In genomic region chr19:45125975-45126493, GRCh38 we compare ENCODE assay signal across 8 cellular contexts. TPM values are rescaled to one million over a fixed set of nuclear protein-coding genes. Genes with fewer than 3 reads are reported as not detected.
A peak's percentile ranks its signal among the peaks of the same experiment; 100 is the strongest.
DNase-seq lines count a peak whose midpoint lies in the region; ATAC-seq and TF ChIP-seq lines count a peak whose summit lies in the region.

No MANE protein-coding gene starts in this region.

- H3K4me3 ChIP-seq in DOHH2 (ENCODE audit: low read length) (no peak overlapping the region), RWPE2 (ENCODE audit: severe bottlenecking) (no peak overlapping the region), left ventricle myocardium inferior (no peak overlapping the region)

- DNase-seq in HK-2 (ENCODE audit: unreplicated experiment) (peak; percentile 77), RWPE2 (ENCODE audit: low spot score) (no peak), left ventricle myocardium inferior (peak; percentile 31), posterior vena cava (ENCODE audit: low spot score) (no peak)
- DNase-seq in activated naive CD4-positive, alpha-beta T cell treated with Interleukin-2 at 50 U/mL for 16 hours, result peak; percentile 68
- peak; percentile 52 to 72 (median 57) for DNase-seq in stimulated activated CD4-positive, alpha-beta T cell treated with anti-CD3 and anti-CD28 coated beads, Interleukin-12 subunit alpha, Interleukin-12 subunit beta, amount 100 ng/mL, for 48 hours (ENCODE audit: low read depth in 2 of 3, low spot score in 1 of 3)

- H3K4me1 ChIP-seq in DOHH2 (ENCODE audit: control insufficient read depth, low read length), result peaks cover 20% of the 10 kb centered on the region
- no peaks in the 10 kb centered on the region for H3K4me1 ChIP-seq in RWPE2 (ENCODE audit: insufficient read depth, poor library complexity, severe bottlenecking)
- peaks cover 5% of the 10 kb centered on the region for H3K4me1 ChIP-seq in left ventricle myocardium inferior

- H3K9me2 ChIP-seq in DOHH2 (replicated peaks; ENCODE audit: control insufficient read depth, low read length), result no peaks in the 10 kb centered on the region

- H3K9me3 ChIP-seq in DOHH2 (ENCODE audit: control insufficient read depth, insufficient read depth, low read length) (no peaks in the 10 kb centered on the region), RWPE2 (ENCODE audit: severe bottlenecking) (no peaks in the 10 kb centered on the region), left ventricle myocardium inferior (replicated peaks) (no peaks in the 10 kb centered on the region)

- H3K4me2 ChIP-seq in DOHH2 (ENCODE audit: low read length), result no peak overlapping the region

- ATAC-seq in RWPE2 (ENCODE audit: low read depth) (peak; percentile 65; the same call in 2 of the 3 replicates), GM21515 (IDR thresholded peaks at IDR 0.05; ENCODE audit: unreplicated experiment) (no peak)

- H3K79me2 ChIP-seq in DOHH2 (ENCODE audit: control insufficient read depth, low read length), result peaks cover 88% of the 10 kb centered on the region

- peaks cover 16% of the 10 kb centered on the region for H4K20me1 ChIP-seq in DOHH2 (ENCODE audit: control insufficient read depth, insufficient read depth, low read depth, low read length)

- H3K27me3 ChIP-seq in DOHH2 (ENCODE audit: control insufficient read depth, low read length) (no peaks in the 10 kb centered on the region), RWPE2 (ENCODE audit: insufficient read depth, poor library complexity, severe bottlenecking) (no peaks in the 10 kb centered on the region), left ventricle myocardium inferior (ENCODE audit: low read depth) (no peaks in the 10 kb centered on the region)

- peaks cover 4% of the 10 kb centered on the region; the same call in 1 of the 2 replicates for H3F3A ChIP-seq in DOHH2 (ENCODE audit: control insufficient read depth, insufficient read depth)

- H3K36me3 ChIP-seq in DOHH2 (ENCODE audit: control insufficient read depth, low read length) (no peaks in the 10 kb centered on the region), RWPE2 (ENCODE audit: low read depth) (no peaks in the 10 kb centered on the region; the same call in 1 of the 2 replicates), left ventricle myocardium inferior (peaks cover 14% of the 10 kb centered on the region)

- TF ChIP-seq CTCF in DOHH2 (IDR thresholded peaks at IDR 0.05; ENCODE audit: low read depth, low read length, poor library complexity, severe bottlenecking) (peak; percentile 89), RWPE2 (IDR thresholded peaks at IDR 0.05; ENCODE audit: poor library complexity, severe bottlenecking) (peak; percentile 63), left ventricle myocardium inferior (IDR thresholded peaks at IDR 0.05; ENCODE audit: borderline replicate concordance) (peak; percentile 74)

- H3K27ac ChIP-seq in DOHH2 (ENCODE audit: low read depth, low read length) (no peak overlapping the region), RWPE2 (ENCODE audit: poor library complexity, severe bottlenecking) (no peak overlapping the region), left ventricle myocardium inferior (replicated peaks) (no peak overlapping the region)

- intact Hi-C loops in left ventricle myocardium inferior (cut with micrococcal nuclease), result no loop called here
- intact Hi-C loops in posterior vena cava (cut with DNase I), result no loop called here

RNA-seq across cellular contexts. Expression of gene PPP1R37, which starts 33.1 kb away (rescaled TPM):
- 15.9 TPM for total RNA-seq in left ventricle myocardium inferior
- total RNA-seq in posterior vena cava, result 10 to 100 TPM; 15.2 to 16.2 TPM

RNA-seq across cellular contexts. Expression of gene NKPD1, which starts 34.7 kb away (rescaled TPM):
- total RNA-seq in left ventricle myocardium inferior (0.05 TPM), posterior vena cava (not detected)

RNA-seq across cellular contexts. Expression of gene GEMIN7, which starts 47.0 kb away (rescaled TPM):
- total RNA-seq in left ventricle myocardium inferior, result 15.9 TPM
- total RNA-seq in posterior vena cava, result 10 to 100 TPM; 11.2 to 14.7 TPM

RNA-seq across cellular contexts. Expression of gene ZNF296, which starts 49.8 kb away (rescaled TPM):
- total RNA-seq in left ventricle myocardium inferior, result not detected
- total RNA-seq in posterior vena cava, result under 1 TPM; 0.42 to 0.48 TPM

RNA-seq across cellular contexts. Expression of gene TRAPPC6A, which starts 52.0 kb away (rescaled TPM):
- 15.8 TPM for total RNA-seq in left ventricle myocardium inferior
- 1 to 10 TPM; 6.5 to 7.7 TPM for total RNA-seq in posterior vena cava

Comparison
In these comparisons a context has a peak if more than half of its experiments do, and no peak if none do; other contexts are left out.
1. DNase-seq: peak in HK-2 (single experiment), activated naive CD4-positive, alpha-beta T cell treated with Interleukin-2 at 50 U/mL for 16 hours (single experiment), left ventricle myocardium inferior (single experiment) and stimulated activated CD4-positive, alpha-beta T cell treated with anti-CD3 and anti-CD28 coated beads, Interleukin-12 subunit alpha, Interleukin-12 subunit beta, amount 100 ng/mL, for 48 hours (3 of 3); none in RWPE2 (single experiment) and posterior vena cava (single experiment).
2. Peak in every context shown above with its lines, with median percentiles within 50 percentile points of each other: CTCF ChIP-seq.